In the genomic region with DNA sequence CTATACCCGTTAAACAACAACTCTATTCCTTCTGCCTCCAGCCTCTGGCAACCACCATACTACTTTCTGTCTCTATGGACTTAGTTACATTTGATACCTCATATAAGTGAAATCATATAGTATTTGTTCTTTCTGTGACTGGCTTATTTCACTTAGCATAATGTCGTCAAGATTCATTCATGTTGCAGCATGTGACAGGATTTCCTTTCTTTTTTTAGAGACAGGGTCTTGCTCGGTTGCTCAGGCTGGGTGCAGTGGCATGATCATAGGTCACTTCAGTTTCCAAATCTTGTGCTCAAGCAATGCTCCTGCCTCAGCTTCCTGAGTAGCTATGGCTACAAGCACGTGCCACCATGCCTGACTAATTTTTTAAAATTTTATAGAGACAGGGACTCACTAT, we compare ENCODE assay signal across 1 cellular context.
A peak's percentile ranks its signal among the peaks of the same experiment; 100 is the strongest.
TF ChIP-seq lines count a peak whose summit lies in the region.

No MANE protein-coding gene starts in this region.

TF ChIP-seq in GM12878, 131 proteins besides CTCF, POLR2A, EP300 and RAD21 (continued from another document and continues in another):
- no peak for TF ChIP-seq E2F8 (IDR thresholded peaks at IDR 0.05; ENCODE audit: low read depth, partially characterized antibody)
- no peak for TF ChIP-seq ZNF24 (IDR thresholded peaks at IDR 0.05)
- TF ChIP-seq ZNF687 (IDR thresholded peaks at IDR 0.05) = peak; percentile 71
- TF ChIP-seq, protein P1, sequence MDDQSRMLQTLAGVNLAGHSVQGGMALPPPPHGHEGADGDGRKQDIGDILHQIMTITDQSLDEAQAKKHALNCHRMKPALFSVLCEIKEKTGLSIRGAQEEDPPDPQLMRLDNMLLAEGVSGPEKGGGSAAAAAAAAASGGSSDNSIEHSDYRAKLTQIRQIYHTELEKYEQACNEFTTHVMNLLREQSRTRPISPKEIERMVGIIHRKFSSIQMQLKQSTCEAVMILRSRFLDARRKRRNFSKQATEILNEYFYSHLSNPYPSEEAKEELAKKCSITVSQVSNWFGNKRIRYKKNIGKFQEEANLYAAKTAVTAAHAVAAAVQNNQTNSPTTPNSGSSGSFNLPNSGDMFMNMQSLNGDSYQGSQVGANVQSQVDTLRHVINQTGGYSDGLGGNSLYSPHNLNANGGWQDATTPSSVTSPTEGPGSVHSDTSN (IDR thresholded peaks at IDR 0.05; ENCODE audit: insufficient replicate concordance, low read depth, low read length) = no peak
- TF ChIP-seq IRF4 (IDR thresholded peaks at IDR 0.05; ENCODE audit: low read depth, low read length) = no peak
- TF ChIP-seq FOXM1 (IDR thresholded peaks at IDR 0.05; ENCODE audit: low read depth, low read length) = no peak
- TF ChIP-seq ETV6 (conservative IDR thresholded peaks at IDR 0.05 in 1 of 2, IDR thresholded peaks at IDR 0.05 in 1 of 2; ENCODE audit: borderline replicate concordance in 1 of 2, low read depth in 1 of 2) = no peak
- no peak for TF ChIP-seq KAT2A (conservative IDR thresholded peaks at IDR 0.05; ENCODE audit: control insufficient read depth, low read depth, low read length)
- TF ChIP-seq, protein P2, sequence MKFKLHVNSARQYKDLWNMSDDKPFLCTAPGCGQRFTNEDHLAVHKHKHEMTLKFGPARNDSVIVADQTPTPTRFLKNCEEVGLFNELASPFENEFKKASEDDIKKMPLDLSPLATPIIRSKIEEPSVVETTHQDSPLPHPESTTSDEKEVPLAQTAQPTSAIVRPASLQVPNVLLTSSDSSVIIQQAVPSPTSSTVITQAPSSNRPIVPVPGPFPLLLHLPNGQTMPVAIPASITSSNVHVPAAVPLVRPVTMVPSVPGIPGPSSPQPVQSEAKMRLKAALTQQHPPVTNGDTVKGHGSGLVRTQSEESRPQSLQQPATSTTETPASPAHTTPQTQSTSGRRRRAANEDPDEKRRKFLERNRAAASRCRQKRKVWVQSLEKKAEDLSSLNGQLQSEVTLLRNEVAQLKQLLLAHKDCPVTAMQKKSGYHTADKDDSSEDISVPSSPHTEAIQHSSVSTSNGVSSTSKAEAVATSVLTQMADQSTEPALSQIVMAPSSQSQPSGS (IDR thresholded peaks at IDR 0.05; ENCODE audit: low read length) = 0 out of 2 replicates have a peak, but pooled peaks have one; percentile 30
- TF ChIP-seq USF1 (IDR thresholded peaks at IDR 0.05; ENCODE audit: borderline replicate concordance, extremely low read length, insufficient read depth, low read depth, low read length) = no peak
- TF ChIP-seq JUNB (IDR thresholded peaks at IDR 0.05) = no peak
- no peak for TF ChIP-seq SUZ12 (IDR thresholded peaks at IDR 0.05; ENCODE audit: unreplicated experiment)
- no peak for TF ChIP-seq CHD2 (IDR thresholded peaks at IDR 0.05; ENCODE audit: borderline replicate concordance, low read depth, low read length)
- no peak for TF ChIP-seq CREM (IDR thresholded peaks at IDR 0.05; ENCODE audit: low read depth)
- TF ChIP-seq SREBF2 (IDR thresholded peaks at IDR 0.05; ENCODE audit: low read length) = no peak
- no peak for TF ChIP-seq HDGF (IDR thresholded peaks at IDR 0.05)
- no peak for TF ChIP-seq SP1 (IDR thresholded peaks at IDR 0.05; ENCODE audit: low read depth, low read length)
- TF ChIP-seq SMC3 (IDR thresholded peaks at IDR 0.05; ENCODE audit: borderline replicate concordance, low read length) = no peak
- no peak for TF ChIP-seq YY1 (IDR thresholded peaks at IDR 0.05; ENCODE audit: low read depth, low read length)
- no peak for TF ChIP-seq IKZF2 (IDR thresholded peaks at IDR 0.05)
- TF ChIP-seq CEBPB (IDR thresholded peaks at IDR 0.05; ENCODE audit: borderline replicate concordance in 1 of 2, low read depth in 2 of 2, low read length in 2 of 2) = no peak
- TF ChIP-seq POLR2AphosphoS5 (IDR thresholded peaks at IDR 0.05; ENCODE audit: low read length) = no peak
- no peak for TF ChIP-seq NR2C1 (IDR thresholded peaks at IDR 0.05)
- TF ChIP-seq, protein P3, sequence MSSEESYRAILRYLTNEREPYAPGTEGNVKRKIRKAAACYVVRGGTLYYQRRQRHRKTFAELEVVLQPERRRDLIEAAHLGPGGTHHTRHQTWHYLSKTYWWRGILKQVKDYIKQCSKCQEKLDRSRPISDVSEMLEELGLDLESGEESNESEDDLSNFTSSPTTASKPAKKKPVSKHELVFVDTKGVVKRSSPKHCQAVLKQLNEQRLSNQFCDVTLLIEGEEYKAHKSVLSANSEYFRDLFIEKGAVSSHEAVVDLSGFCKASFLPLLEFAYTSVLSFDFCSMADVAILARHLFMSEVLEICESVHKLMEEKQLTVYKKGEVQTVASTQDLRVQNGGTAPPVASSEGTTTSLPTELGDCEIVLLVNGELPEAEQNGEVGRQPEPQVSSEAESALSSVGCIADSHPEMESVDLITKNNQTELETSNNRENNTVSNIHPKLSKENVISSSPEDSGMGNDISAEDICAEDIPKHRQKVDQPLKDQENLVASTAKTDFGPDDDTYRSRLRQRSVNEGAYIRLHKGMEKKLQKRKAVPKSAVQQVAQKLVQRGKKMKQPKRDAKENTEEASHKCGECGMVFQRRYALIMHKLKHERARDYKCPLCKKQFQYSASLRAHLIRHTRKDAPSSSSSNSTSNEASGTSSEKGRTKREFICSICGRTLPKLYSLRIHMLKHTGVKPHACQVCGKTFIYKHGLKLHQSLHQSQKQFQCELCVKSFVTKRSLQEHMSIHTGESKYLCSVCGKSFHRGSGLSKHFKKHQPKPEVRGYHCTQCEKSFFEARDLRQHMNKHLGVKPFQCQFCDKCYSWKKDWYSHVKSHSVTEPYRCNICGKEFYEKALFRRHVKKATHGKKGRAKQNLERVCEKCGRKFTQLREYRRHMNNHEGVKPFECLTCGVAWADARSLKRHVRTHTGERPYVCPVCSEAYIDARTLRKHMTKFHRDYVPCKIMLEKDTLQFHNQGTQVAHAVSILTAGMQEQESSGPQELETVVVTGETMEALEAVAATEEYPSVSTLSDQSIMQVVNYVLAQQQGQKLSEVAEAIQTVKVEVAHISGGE (CRISPR knock-in tag; IDR thresholded peaks at IDR 0.05) = no peak
- TF ChIP-seq SMAD1 (IDR thresholded peaks at IDR 0.05; ENCODE audit: low read depth, partially characterized antibody) = no peak
- TF ChIP-seq SIX5 (IDR thresholded peaks at IDR 0.05; ENCODE audit: low read depth, low read length, severe bottlenecking) = no peak
- TF ChIP-seq RELB (IDR thresholded peaks at IDR 0.05; ENCODE audit: low read depth) = no peak; the same call in 1 of the 2 replicates
- TF ChIP-seq NRF1 (conservative IDR thresholded peaks at IDR 0.05; ENCODE audit: low read depth, low read length) = no peak
- TF ChIP-seq, protein P4, sequence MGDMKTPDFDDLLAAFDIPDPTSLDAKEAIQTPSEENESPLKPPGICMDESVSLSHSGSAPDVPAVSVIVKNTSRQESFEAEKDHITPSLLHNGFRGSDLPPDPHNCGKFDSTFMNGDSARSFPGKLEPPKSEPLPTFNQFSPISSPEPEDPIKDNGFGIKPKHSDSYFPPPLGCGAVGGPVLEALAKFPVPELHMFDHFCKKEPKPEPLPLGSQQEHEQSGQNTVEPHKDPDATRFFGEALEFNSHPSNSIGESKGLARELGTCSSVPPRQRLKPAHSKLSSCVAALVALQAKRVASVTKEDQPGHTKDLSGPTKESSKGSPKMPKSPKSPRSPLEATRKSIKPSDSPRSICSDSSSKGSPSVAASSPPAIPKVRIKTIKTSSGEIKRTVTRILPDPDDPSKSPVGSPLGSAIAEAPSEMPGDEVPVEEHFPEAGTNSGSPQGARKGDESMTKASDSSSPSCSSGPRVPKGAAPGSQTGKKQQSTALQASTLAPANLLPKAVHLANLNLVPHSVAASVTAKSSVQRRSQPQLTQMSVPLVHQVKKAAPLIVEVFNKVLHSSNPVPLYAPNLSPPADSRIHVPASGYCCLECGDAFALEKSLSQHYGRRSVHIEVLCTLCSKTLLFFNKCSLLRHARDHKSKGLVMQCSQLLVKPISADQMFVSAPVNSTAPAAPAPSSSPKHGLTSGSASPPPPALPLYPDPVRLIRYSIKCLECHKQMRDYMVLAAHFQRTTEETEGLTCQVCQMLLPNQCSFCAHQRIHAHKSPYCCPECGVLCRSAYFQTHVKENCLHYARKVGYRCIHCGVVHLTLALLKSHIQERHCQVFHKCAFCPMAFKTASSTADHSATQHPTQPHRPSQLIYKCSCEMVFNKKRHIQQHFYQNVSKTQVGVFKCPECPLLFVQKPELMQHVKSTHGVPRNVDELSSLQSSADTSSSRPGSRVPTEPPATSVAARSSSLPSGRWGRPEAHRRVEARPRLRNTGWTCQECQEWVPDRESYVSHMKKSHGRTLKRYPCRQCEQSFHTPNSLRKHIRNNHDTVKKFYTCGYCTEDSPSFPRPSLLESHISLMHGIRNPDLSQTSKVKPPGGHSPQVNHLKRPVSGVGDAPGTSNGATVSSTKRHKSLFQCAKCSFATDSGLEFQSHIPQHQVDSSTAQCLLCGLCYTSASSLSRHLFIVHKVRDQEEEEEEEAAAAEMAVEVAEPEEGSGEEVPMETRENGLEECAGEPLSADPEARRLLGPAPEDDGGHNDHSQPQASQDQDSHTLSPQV (IDR thresholded peaks at IDR 0.05) = no peak
- no peak for TF ChIP-seq MYB (IDR thresholded peaks at IDR 0.05; ENCODE audit: borderline replicate concordance, low read depth, low read length)
- no peak for TF ChIP-seq SMAD5 (IDR thresholded peaks at IDR 0.05; ENCODE audit: low read depth)
- TF ChIP-seq E4F1 (IDR thresholded peaks at IDR 0.05; ENCODE audit: borderline replicate concordance, partially characterized antibody) = no peak
- TF ChIP-seq SIN3A (IDR thresholded peaks at IDR 0.05; ENCODE audit: low read depth, low read length) = no peak
